In the genomic region with DNA sequence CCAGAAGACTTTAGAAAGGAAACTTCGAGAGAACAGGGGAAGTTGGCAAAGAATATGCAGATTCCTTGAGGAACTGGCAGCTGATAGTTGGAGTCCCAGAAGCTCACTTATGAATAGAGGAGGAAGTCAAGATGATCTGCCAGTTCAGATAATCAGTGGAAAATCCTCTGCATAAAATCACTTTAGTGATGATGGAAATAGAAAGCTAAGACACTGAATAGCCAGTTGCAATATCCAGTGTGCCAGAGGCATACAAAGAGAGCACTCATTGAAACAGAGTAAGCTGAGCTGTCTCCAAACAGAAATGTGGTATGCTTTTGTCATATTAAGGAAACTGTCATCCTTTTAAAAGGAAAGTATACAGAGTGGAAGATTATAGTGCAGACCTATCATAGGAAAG, we compare ENCODE assay signal across 1 cellular context.
TF ChIP-seq lines count a peak whose summit lies in the region.

No MANE protein-coding gene starts in this region.

TF ChIP-seq in SK-N-SH treated with all-trans-retinoic acid at 6 μM for 48 hours, 23 proteins besides CTCF, POLR2A, EP300 and RAD21 (continued from another document):
- no peak for TF ChIP-seq ISL1 (CRISPR knock-in tag; IDR thresholded peaks at IDR 0.05)
